11 cellular contexts compared by ENCODE assay signal in genomic region chr22:42946551-42947198, GRCh38.
DNase-seq lines count a peak whose midpoint lies in the region; ATAC-seq and TF ChIP-seq lines count a peak whose summit lies in the region.
"Had no signal": no experiment of that assay in that cellular context is flagged by ENCODE, and none has a peak within 500 bp of the region (broad histone marks: within the 10 kb centered on the region; RNA-seq: fewer than 3 reads in every experiment).

No MANE protein-coding gene starts in this region.

- no peaks in the 10 kb centered on the region; the same call in 2 of the 3 replicates for H3K36me3 Mint-ChIP-seq in GM23338 (ENCODE audit: low read depth)
- peaks cover 0 to 25% (median 14%) of the 10 kb centered on the region in 3 donors for H3K36me3 Mint-ChIP-seq in naive thymus-derived CD8-positive, alpha-beta T cell

- POLR2A ChIA-PET in RWPE1 (lab: Yijun Ruan, JAX; ENCODE audit: low non-redundant PET): no interaction called here
- POLR2A ChIA-PET in naive thymus-derived CD8-positive, alpha-beta T cell (lab: Charles Lee): no interaction called here

- H3K4me3 ChIP-seq in GM23338 (no peak overlapping the region), esophagus squamous epithelium (no peak overlapping the region), sigmoid colon (no peak overlapping the region)

- H4K20me1 ChIP-seq in GM23338 (replicated peaks; ENCODE audit: insufficient read depth): peaks cover 63% of the 10 kb centered on the region

- H2AFZ ChIP-seq in GM23338: no peak overlapping the region

- 0 out of 2 replicates have a peak, but pooled peaks cover 4% of the 10 kb centered on the region for H3K9me2 ChIP-seq in GM23338 (ENCODE audit: insufficient read depth)

- H3K27me3 ChIP-seq in GM23338 (ENCODE audit: insufficient read depth) (no peaks in the 10 kb centered on the region), esophagus squamous epithelium (no peaks in the 10 kb centered on the region), sigmoid colon (no peaks in the 10 kb centered on the region)

- H3K4me1 Mint-ChIP-seq in GM23338: peaks cover 45% of the 10 kb centered on the region
- peaks cover 36 to 63% (median 54%) of the 10 kb centered on the region in 4 donors for H3K4me1 Mint-ChIP-seq in naive thymus-derived CD8-positive, alpha-beta T cell

- H3K27ac Mint-ChIP-seq in GM23338: peak overlapping the region; percentile 18
- peak overlapping the region in 5 of 10 donors; percentile 33 to 80 (median 48) for H3K27ac Mint-ChIP-seq in naive thymus-derived CD8-positive, alpha-beta T cell

- no peak for TF ChIP-seq EP300 in sigmoid colon (IDR thresholded peaks at IDR 0.05)

- TF ChIP-seq CTCF in GM23338 (conservative IDR thresholded peaks at IDR 0.05; ENCODE audit: low read depth in 2 of 2) (no peak), RWPE1 (conservative IDR thresholded peaks at IDR 0.05; ENCODE audit: low read depth) (no peak), esophagus squamous epithelium (IDR thresholded peaks at IDR 0.05) (no peak), sigmoid colon (IDR thresholded peaks at IDR 0.05) (no peak)

- H3K4me3 Mint-ChIP-seq in GM23338: no peak overlapping the region; the same call in 2 of the 3 replicates
- peak overlapping the region in 3 of 10 donors; percentile 33 to 52 (median 37) for H3K4me3 Mint-ChIP-seq in naive thymus-derived CD8-positive, alpha-beta T cell

- H3K4me1 ChIP-seq in GM23338 (ENCODE audit: insufficient read depth): peaks cover 14% of the 10 kb centered on the region
- peaks cover 20 to 93% (median 43%) of the 10 kb centered on the region in 3 donors for H3K4me1 ChIP-seq in esophagus squamous epithelium
- H3K4me1 ChIP-seq in sigmoid colon: peaks cover 0 to 85% (median 68%) of the 10 kb centered on the region in 4 donors

- H3K79me2 ChIP-seq in GM23338 (replicated peaks; ENCODE audit: insufficient read depth): peaks cover 92% of the 10 kb centered on the region

- 0 out of 2 replicates have a peak overlapping the region, but pooled peaks have one; percentile 50 for H3K27ac ChIP-seq in GM23338 (ENCODE audit: low read depth)
- peak overlapping the region; percentile 14 for H3K27ac ChIP-seq in RWPE1
- H3K27ac ChIP-seq in esophagus squamous epithelium: peak overlapping the region in 3 of 4 donors; percentile 51 to 71 (median 66)
- H3K27ac ChIP-seq in sigmoid colon: peak overlapping the region; percentile 5 to 58 (median 17)

- peaks cover 7% of the 10 kb centered on the region for H3K27me3 Mint-ChIP-seq in GM23338 (ENCODE audit: insufficient read depth, low read depth, poor library complexity)
- no peaks in the 10 kb centered on the region for H3K27me3 Mint-ChIP-seq in naive thymus-derived CD8-positive, alpha-beta T cell

- intact Hi-C loops in esophagus squamous epithelium (cut with DNase I) (no loop called here), sigmoid colon (cut with DNase I) (no loop called here)

- CTCF ChIA-PET in RWPE1 (lab: Yijun Ruan, JAX): no interaction called here

- ATAC-seq in GM23338: no peak
- ATAC-seq in naive thymus-derived CD8-positive, alpha-beta T cell: no peak

- H3K4me2 ChIP-seq in GM23338: no peak overlapping the region

- H3K36me3 ChIP-seq in GM23338 (ENCODE audit: insufficient read depth): no peaks in the 10 kb centered on the region
- peaks cover 0 to 5% (median 0%) of the 10 kb centered on the region in 3 donors for H3K36me3 ChIP-seq in esophagus squamous epithelium
- H3K36me3 ChIP-seq in sigmoid colon: no peaks in the 10 kb centered on the region

- H3K9me3 ChIP-seq in esophagus squamous epithelium: no peaks in the 10 kb centered on the region
- H3K9me3 ChIP-seq in sigmoid colon: no peaks in the 10 kb centered on the region

- TF ChIP-seq POLR2A in esophagus squamous epithelium (IDR thresholded peaks at IDR 0.05): no peak
- TF ChIP-seq POLR2A in sigmoid colon (IDR thresholded peaks at IDR 0.05): no peak

- WGBS in esophagus squamous epithelium, 2 donors: 80 to 82% methylated on average over 8 to 16 of the region's 16 CpGs
- 88 to 90% methylated on average over 16 of the region's 16 CpGs for WGBS in sigmoid colon, 2 donors

- H3F3A ChIP-seq in GM23338 (replicated peaks; ENCODE audit: low read depth): no peaks in the 10 kb centered on the region

- no peaks in the 10 kb centered on the region for H3K9me3 Mint-ChIP-seq in GM23338
- H3K9me3 Mint-ChIP-seq in naive thymus-derived CD8-positive, alpha-beta T cell: no peaks in the 10 kb centered on the region

- DNase-seq in GM23338 (ENCODE audit: low spot score) (no peak), RWPE1 (ENCODE audit: low spot score) (no peak), esophagus squamous epithelium (lab: John Stamatoyannopoulos, UW) (no peak), sigmoid colon (no peak), kidney tubule cell (ENCODE audit: low spot score) (no peak), iPS-NIHi11 (ENCODE audit: low spot score) (no peak), LoVo (ENCODE audit: low spot score) (no peak)
- no peak for DNase-seq in naive thymus-derived CD8-positive, alpha-beta T cell
- DNase-seq: activated CD8-positive, alpha-beta memory T cell treated with anti-CD3 and anti-CD28 coated beads, Interleukin-2, amount 50 U/mL, for 4 hours; Karpas-422; stimulated activated CD4-positive, alpha-beta T cell treated with anti-CD3 and anti-CD28 coated beads, Interleukin-2, amount 100 ng/mL, for 48 hours had no signal

TF ChIP-seq in GM23338, 12 proteins besides CTCF, POLR2A, EP300 and RAD21:
- no peak for TF ChIP-seq ZNF331 (CRISPR knock-in tag; IDR thresholded peaks at IDR 0.05; ENCODE audit: low read depth)
- no peak for TF ChIP-seq ETS1 (IDR thresholded peaks at IDR 0.05)
- TF ChIP-seq EZH2phosphoT487 (IDR thresholded peaks at IDR 0.05; ENCODE audit: unreplicated experiment): no peak
- TF ChIP-seq POLR2AphosphoS5 (IDR thresholded peaks at IDR 0.05; ENCODE audit: low read depth): no peak
- no peak for TF ChIP-seq EZH2 (IDR thresholded peaks at IDR 0.05; ENCODE audit: low read depth, unreplicated experiment)
- no peak for TF ChIP-seq REST (IDR thresholded peaks at IDR 0.05; ENCODE audit: unreplicated experiment)
- no peak for TF ChIP-seq ZNF114 (CRISPR knock-in tag; IDR thresholded peaks at IDR 0.05)
- TF ChIP-seq NANOG (IDR thresholded peaks at IDR 0.05; ENCODE audit: borderline replicate concordance): no peak
- TF ChIP-seq STAT1 (IDR thresholded peaks at IDR 0.05; ENCODE audit: unreplicated experiment): no peak
- TF ChIP-seq JUNB (IDR thresholded peaks at IDR 0.05; ENCODE audit: unreplicated experiment): no peak

Comparison
In these comparisons a context has a peak if more than half of its experiments do, and no peak if none do; other contexts are left out.
1. H3K27ac ChIP-seq: peak in every context shown above with its lines; median percentile 66 in esophagus squamous epithelium; 50 in GM23338; 17 in sigmoid colon; 14 in RWPE1.